26 cellular contexts compared by ENCODE assay signal in the genomic region with DNA sequence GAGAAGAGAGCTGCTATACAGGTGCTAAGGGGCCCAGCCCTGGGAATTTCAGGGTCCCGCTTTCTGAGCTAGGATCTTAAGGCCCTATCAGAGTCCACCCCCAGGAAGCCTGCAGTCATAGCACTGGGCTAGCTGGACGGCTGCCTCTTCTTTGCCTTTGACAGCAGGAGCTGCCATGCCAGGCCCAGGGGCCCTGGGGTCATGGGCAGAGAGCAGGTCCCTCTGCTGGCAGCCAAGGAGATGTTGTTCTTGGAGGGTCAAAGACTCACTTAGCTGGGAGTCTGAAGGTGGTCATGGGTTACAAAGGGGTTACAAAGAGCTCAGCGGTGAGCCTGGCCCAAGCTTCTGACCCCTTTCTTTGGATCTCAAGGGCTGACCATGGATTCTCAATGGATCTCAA. TPM values are rescaled to one million over a fixed set of nuclear protein-coding genes. Genes with fewer than 3 reads are reported as not detected.
A peak's percentile ranks its signal among the peaks of the same experiment; 100 is the strongest.
DNase-seq lines count a peak whose midpoint lies in the region; FAIRE-seq and TF ChIP-seq lines count a peak whose summit lies in the region.
"Had no signal": no experiment of that assay in that cellular context is flagged by ENCODE, and none has a peak within 500 bp of the region (broad histone marks: within the 10 kb centered on the region; RNA-seq: fewer than 3 reads in every experiment).

No MANE protein-coding gene starts in this region.

- H2BK120ac ChIP-seq in H1 (replicated peaks; ENCODE audit: low read depth, low read length), result no peak overlapping the region

- no peak overlapping the region for H2AK5ac ChIP-seq in H1 (ENCODE audit: low read depth, low read length)

- no peak overlapping the region for H2BK12ac ChIP-seq in H1 (ENCODE audit: low read depth, low read length)

- no peak overlapping the region for H3K23ac ChIP-seq in H1 (ENCODE audit: insufficient read length)

- H3K4me3 Mint-ChIP-seq in Calu3 (ENCODE audit: low read depth, unreplicated experiment), result no peak overlapping the region
- no peak overlapping the region for H3K4me3 Mint-ChIP-seq in activated T-cell treated with anti-CD3 and anti-CD28 coated beads, Interleukin-2, amount 50 U/mL, for 24 hours
- H3K4me3 Mint-ChIP-seq: dendritic cell treated with granulocyte-macrophage colony-stimulating factor and Interleukin-4, amounts not matched to agents 40 ng/mL and 50 ng/mL, for 4 days; memory B cell; T-helper 17 cell; type B pancreatic cell had no signal

- H3K9me3 ChIP-seq in Loucy (ENCODE audit: insufficient read depth, low read depth, low read length) (no peaks in the 10 kb centered on the region), H1 (ENCODE audit: insufficient read depth in 2 of 2, low read depth in 1 of 2, low read length in 1 of 2) (no peaks in the 10 kb centered on the region), small intestine (ENCODE audit: control insufficient read depth, low read depth) (no peaks in the 10 kb centered on the region)
- H3K9me3 ChIP-seq: HAP-1 had no signal

- H3K9ac ChIP-seq in Loucy (ENCODE audit: low read depth, low read length, poor library complexity, severe bottlenecking) (no peak overlapping the region), H1 (replicated peaks in 1 of 4; ENCODE audit: extremely low read depth in 1 of 4, low read depth in 3 of 4, low read length in 3 of 4) (no peak overlapping the region)

- H3K14ac ChIP-seq in H1 (ENCODE audit: insufficient read length), result no peak overlapping the region

- no peak overlapping the region for H4K8ac ChIP-seq in H1 (ENCODE audit: extremely low read depth, insufficient read depth, low read length)

- H2AFZ ChIP-seq in Loucy (ENCODE audit: low read length) (no peak overlapping the region), H1 (ENCODE audit: low read length) (no peak overlapping the region)

- no peaks in the 10 kb centered on the region for H3F3A ChIP-seq in Loucy (ENCODE audit: low read depth)

- H3K79me2 ChIP-seq in Loucy (ENCODE audit: insufficient read depth, low read length) (no peaks in the 10 kb centered on the region), H1 (ENCODE audit: control insufficient read depth in 1 of 2, insufficient read depth in 2 of 2, low read length in 2 of 2) (no peaks in the 10 kb centered on the region)

- H3K4ac ChIP-seq in H1 (replicated peaks; ENCODE audit: insufficient read length, low read depth, low read length), result no peak overlapping the region

- no peak overlapping the region for H2BK20ac ChIP-seq in H1 (ENCODE audit: low read length)

- 82% methylated on average over 3 of the region's 3 CpGs; no CpG with 5 or more reads in 1 of the 2 experiments for WGBS in H1 (ENCODE audit: extremely low coverage in 1 of 2, insufficient coverage in 1 of 2, insufficient read length in 1 of 2, insufficient replicate concordance in 2 of 2, low coverage in 1 of 2, low lambda C conversion rate in 2 of 2, missing lambda C conversion rate in 1 of 2), 2 experiments
- 72 to 89% (median 75%) methylated on average over 3 of the region's 3 CpGs for WGBS in small intestine, 3 donors

- no peak overlapping the region for H2BK5ac ChIP-seq in H1 (ENCODE audit: low read depth, low read length)

- H4K5ac ChIP-seq in H1 (ENCODE audit: insufficient read length, low read depth, low read length), result no peak overlapping the region

- no peaks in the 10 kb centered on the region for H3K36me3 Mint-ChIP-seq in Calu3 (ENCODE audit: insufficient read depth, unreplicated experiment)
- H3K36me3 Mint-ChIP-seq in activated T-cell treated with anti-CD3 and anti-CD28 coated beads, Interleukin-2, amount 50 U/mL, for 24 hours (ENCODE audit: low read depth), result no peaks in the 10 kb centered on the region
- H3K36me3 Mint-ChIP-seq: memory B cell, type B pancreatic cell had no signal

- H3K9me2 ChIP-seq in Loucy (replicated peaks; ENCODE audit: low read depth, low read length), result no peaks in the 10 kb centered on the region

- CTCF ChIA-PET in Calu3 (lab: Charles Lee), result interaction anchor here (1.0 to 2.2 kb wide), 3 partner anchors 39 to 178 kb away, joined by 3 to 9 read pairs (median 3); no protein-coding TSS in a partner anchor
- CTCF ChIA-PET in H1 (lab: Charles Lee; ENCODE audit: partially characterized antibody), result interaction anchor here (0.6 to 3.8 kb wide), 30 partner anchors 9 to 294 kb away, joined by 3 to 32 read pairs (median 5); no protein-coding TSS in a partner anchor

- H3K79me1 ChIP-seq in H1 (ENCODE audit: low read depth, low read length), result no peaks in the 10 kb centered on the region

- H3K27me3 Mint-ChIP-seq in Calu3 (ENCODE audit: unreplicated experiment), result peaks cover 66% of the 10 kb centered on the region
- peaks cover 40% of the 10 kb centered on the region for H3K27me3 Mint-ChIP-seq in activated T-cell treated with anti-CD3 and anti-CD28 coated beads, Interleukin-2, amount 50 U/mL, for 24 hours

- DNase-seq in Calu3 (peak; percentile 9), GM06990 (ENCODE audit: extremely low read depth, insufficient read length) (no peak), H1 (ENCODE audit: low read depth in 1 of 2, low spot score in 2 of 2) (no peak), small intestine (no peak), DMS114 treated with DMSO at 0.1 percent for 48 hours (lab: John Stamatoyannopoulos, UW; ENCODE audit: unreplicated experiment) (no peak)
- DNase-seq in activated T-cell treated with anti-CD3 and anti-CD28 coated beads, Interleukin-2, amount 50 U/mL, for 24 hours, result no peak
- DNase-seq: activated CD4-positive, alpha-beta T cell treated with anti-CD3 and anti-CD28 coated beads for 4 hours; activated naive CD4-positive, alpha-beta T cell; activated T-cell treated with anti-CD3 and anti-CD28 coated beads, Interleukin-2, amount 50 U/mL, for 48 hours; central memory CD4-positive, alpha-beta T cell; hippocampal formation; IMR-90; NCI-H1436; NCI-H446; right cardiac atrium; stimulated activated CD4-positive, alpha-beta T cell treated with anti-CD3 and anti-CD28 coated beads, Interleukin-2, amount 100 ng/mL, for 48 hours; T-helper 17 cell had no signal

- no peak overlapping the region for H2BK15ac ChIP-seq in H1 (ENCODE audit: low read length)

- TF ChIP-seq CTCF in Calu3 (IDR thresholded peaks at IDR 0.05; ENCODE audit: unreplicated experiment), result peak; percentile 5
- peak; percentile 13 for TF ChIP-seq CTCF in GM06990 (IDR thresholded peaks at IDR 0.05; ENCODE audit: insufficient read depth, low read length, poor library complexity, severe bottlenecking)
- TF ChIP-seq CTCF in Loucy (conservative IDR thresholded peaks at IDR 0.05; ENCODE audit: low read length), result peak; percentile 50
- peak; percentile 44 to 52 (median 46) for TF ChIP-seq CTCF in H1 (IDR thresholded peaks at IDR 0.05; ENCODE audit: control extremely low read depth in 1 of 3, insufficient read depth in 1 of 3, low read depth in 1 of 3, low read length in 3 of 3)

- H3K27ac Mint-ChIP-seq in Calu3 (ENCODE audit: unreplicated experiment), result no peak overlapping the region
- H3K27ac Mint-ChIP-seq in activated T-cell treated with anti-CD3 and anti-CD28 coated beads, Interleukin-2, amount 50 U/mL, for 24 hours, result no peak overlapping the region
- H3K27ac Mint-ChIP-seq: dendritic cell treated with granulocyte-macrophage colony-stimulating factor and Interleukin-4, amounts not matched to agents 40 ng/mL and 50 ng/mL, for 4 days; memory B cell; T-helper 17 cell; type B pancreatic cell had no signal

- H3K4me1 ChIP-seq in Loucy (ENCODE audit: insufficient read depth, low read length, poor library complexity, severe bottlenecking) (no peaks in the 10 kb centered on the region), H1 (replicated peaks in 1 of 4; ENCODE audit: control insufficient read depth in 3 of 4, insufficient read depth in 4 of 4, low read length in 3 of 4) (no peaks in the 10 kb centered on the region), small intestine (ENCODE audit: control insufficient read depth in 2 of 2, insufficient read depth in 1 of 2, low read depth in 1 of 2, low read length in 1 of 2) (no peaks in the 10 kb centered on the region)
- H3K4me1 ChIP-seq: HAP-1 had no signal

- peak; percentile 26 to 49; a peak in 2 of 4 replicates for TF ChIP-seq RAD21 in H1 (IDR thresholded peaks at IDR 0.05 in 1 of 2, conservative IDR thresholded peaks at IDR 0.05 in 1 of 2; ENCODE audit: low read depth in 2 of 2, low read length in 2 of 2)

- no peak overlapping the region for H3K56ac ChIP-seq in H1 (replicated peaks; ENCODE audit: insufficient read length, low read depth, low read length)

- no peak overlapping the region for H3K18ac ChIP-seq in H1 (ENCODE audit: extremely low read depth, low read length)

- H3K27ac ChIP-seq in H1 (ENCODE audit: low read depth, low read length) (no peak overlapping the region), small intestine (ENCODE audit: low read depth in 1 of 2, low read length in 1 of 2) (no peak overlapping the region)
- H3K27ac ChIP-seq: C4-2B, SK-N-MC had no signal

- no peak overlapping the region for H3K4me3 ChIP-seq in GM06990 (replicated peaks; ENCODE audit: low read depth, low read length)
- H3K4me3 ChIP-seq in Loucy (ENCODE audit: low read length, poor library complexity, severe bottlenecking), result no peak overlapping the region
- no peak overlapping the region for H3K4me3 ChIP-seq in H1 (ENCODE audit: extremely low read depth in 1 of 4, insufficient read depth in 2 of 4, low read depth in 3 of 4, low read length in 4 of 4)
- no peak overlapping the region for H3K4me3 ChIP-seq in small intestine (ENCODE audit: low read depth in 1 of 2, low read length in 2 of 2)
- H3K4me3 ChIP-seq: HAP-1, SK-N-MC had no signal

- H3K27me3 ChIP-seq in GM06990 (replicated peaks; ENCODE audit: control insufficient read depth, insufficient read depth, low read length) (peaks cover 5% of the 10 kb centered on the region), Loucy (ENCODE audit: insufficient read depth, low read length, poor library complexity, severe bottlenecking) (peaks cover 4% of the 10 kb centered on the region), H1 (replicated peaks in 1 of 4; ENCODE audit: control insufficient read depth in 3 of 4, extremely low read depth in 1 of 4, insufficient read depth in 3 of 4, low read length in 3 of 4) (no peaks in the 10 kb centered on the region), small intestine (ENCODE audit: control insufficient read depth in 2 of 2, insufficient read depth in 2 of 2, low read length in 2 of 2) (peaks cover 0 to 6% of the 10 kb centered on the region in 2 donors)

- H3K23me2 ChIP-seq in H1 (ENCODE audit: low read depth, low read length), result no peaks in the 10 kb centered on the region

- H4K20me1 ChIP-seq in Loucy (ENCODE audit: insufficient read depth, low read length, poor library complexity, severe bottlenecking) (no peaks in the 10 kb centered on the region), H1 (replicated peaks in 1 of 2; ENCODE audit: control insufficient read depth in 1 of 2, insufficient read depth in 2 of 2, low read length in 2 of 2) (peaks cover 0 to 2% of the 10 kb centered on the region in 2 experiments)

- H4K91ac ChIP-seq in H1 (replicated peaks; ENCODE audit: insufficient read length, low read length), result no peak overlapping the region

- intact Hi-C loops in Calu3 (cut with micrococcal nuclease; ENCODE audit: unreplicated experiment), result loop anchor here (1.0 to 2.0 kb wide), 3 partner anchors 41 to 178 kb away; no protein-coding TSS in a partner anchor

- H3K36me3 ChIP-seq in GM06990 (ENCODE audit: control insufficient read depth, insufficient read depth, low read length), result no peaks in the 10 kb centered on the region
- H3K36me3 ChIP-seq in Loucy (ENCODE audit: insufficient read depth, low read length), result no peaks in the 10 kb centered on the region
- H3K36me3 ChIP-seq in H1 (ENCODE audit: control insufficient read depth in 2 of 4, insufficient read depth in 4 of 4, low read length in 3 of 4), result no peaks in the 10 kb centered on the region
- no peaks in the 10 kb centered on the region for H3K36me3 ChIP-seq in small intestine (ENCODE audit: control insufficient read depth in 2 of 2, insufficient read depth in 2 of 2, low read length in 2 of 2)
- H3K36me3 ChIP-seq: HAP-1 had no signal

- no peak for TF ChIP-seq POLR2A in H1 (IDR thresholded peaks at IDR 0.05; ENCODE audit: control extremely low read depth in 1 of 2, low read depth in 2 of 2, low read length in 2 of 2)

- no peaks in the 10 kb centered on the region for H3K9me3 Mint-ChIP-seq in Calu3 (ENCODE audit: low read depth, unreplicated experiment)
- no peaks in the 10 kb centered on the region for H3K9me3 Mint-ChIP-seq in activated T-cell treated with anti-CD3 and anti-CD28 coated beads, Interleukin-2, amount 50 U/mL, for 24 hours
- H3K9me3 Mint-ChIP-seq: dendritic cell treated with granulocyte-macrophage colony-stimulating factor and Interleukin-4, amounts not matched to agents 40 ng/mL and 50 ng/mL, for 4 days; memory B cell; type B pancreatic cell had no signal

- FAIRE-seq in H1 (lab: Jason Lieb, UNC), result no peak
- no peak for FAIRE-seq in small intestine (lab: Jason Lieb, UNC)
- FAIRE-seq: endometrium, GM18507 had no signal

- no TSS peak for BruUV-seq in Calu3 (replicated peaks; lab: Mats Ljungman, UMichigan)

- no peak for TF ChIP-seq EP300 in H1 (IDR thresholded peaks at IDR 0.05; ENCODE audit: borderline replicate concordance in 1 of 2, low read depth in 2 of 2, low read length in 2 of 2)

- no peak overlapping the region for H3K4me2 ChIP-seq in Loucy (ENCODE audit: low read depth, low read length, poor library complexity, severe bottlenecking)
- H3K4me2 ChIP-seq in H1 (ENCODE audit: insufficient read depth in 1 of 2, low read depth in 2 of 2, low read length in 2 of 2), result no peak overlapping the region

- POLR2A ChIA-PET in H1 (lab: Charles Lee; ENCODE audit: partially characterized antibody), result interaction anchor here (0.9 to 1.8 kb wide), 3 partner anchors 38 to 217 kb away, joined by 3 to 7 read pairs (median 4); no protein-coding TSS in a partner anchor

- H3K4me1 Mint-ChIP-seq in Calu3 (ENCODE audit: low read depth, unreplicated experiment), result no peaks in the 10 kb centered on the region
- peaks cover 4% of the 10 kb centered on the region for H3K4me1 Mint-ChIP-seq in activated T-cell treated with anti-CD3 and anti-CD28 coated beads, Interleukin-2, amount 50 U/mL, for 24 hours (ENCODE audit: low read depth)

RNA-seq across cellular contexts. Expression of a gene that starts 52.7 kb away (rescaled TPM):
- total RNA-seq in Calu3 (2022), result 53.3 and 64.2 TPM in 2 replicates
- total RNA-seq in H1 (2021; fragmentation: NEBNext Ultra II Directional; extraction: Animal tissue kit (Norgen Biotek cat#: 25700)), result 62.6 and 63.0 TPM in 2 replicates
- polyA plus RNA-seq in H1 (2011; rRNA removed) (219 and 327 TPM in 2 replicates), small intestine (100 to 1,000 TPM in 1 of 3 donors, 10 to 100 TPM in 2; 71.1 to 100 (median 99.3) TPM)
- 175 TPM for polyA plus RNA-seq in H1 (2011; cell fraction: cytosol; rRNA removed)
- 191 TPM for polyA plus RNA-seq in H1 (2011; cell fraction: nucleus; rRNA removed)
- 68.2 to 121 TPM (median 110 TPM) in 4 replicates for polyA plus RNA-seq in H1 (2012, experiment 1 of 2)
- 312 TPM for polyA plus RNA-seq in H1 (2012, experiment 2 of 2)
- 163 TPM for polyA plus RNA-seq in H1 (2013, experiment 1 of 2)
- polyA plus RNA-seq in H1 (2013, experiment 2 of 2), result 144 TPM
- 12.0 and 15.1 TPM in 2 replicates for polyA minus RNA-seq in H1 (2011; rRNA and poly(A)+ RNA removed)
- polyA minus RNA-seq in H1 (2011; cell fraction: cytosol; rRNA and poly(A)+ RNA removed), result 16.0 TPM
- 22.2 TPM for polyA minus RNA-seq in H1 (2011; cell fraction: nucleus; rRNA and poly(A)+ RNA removed)
